8 cellular contexts compared by ENCODE assay signal in the genomic region with DNA sequence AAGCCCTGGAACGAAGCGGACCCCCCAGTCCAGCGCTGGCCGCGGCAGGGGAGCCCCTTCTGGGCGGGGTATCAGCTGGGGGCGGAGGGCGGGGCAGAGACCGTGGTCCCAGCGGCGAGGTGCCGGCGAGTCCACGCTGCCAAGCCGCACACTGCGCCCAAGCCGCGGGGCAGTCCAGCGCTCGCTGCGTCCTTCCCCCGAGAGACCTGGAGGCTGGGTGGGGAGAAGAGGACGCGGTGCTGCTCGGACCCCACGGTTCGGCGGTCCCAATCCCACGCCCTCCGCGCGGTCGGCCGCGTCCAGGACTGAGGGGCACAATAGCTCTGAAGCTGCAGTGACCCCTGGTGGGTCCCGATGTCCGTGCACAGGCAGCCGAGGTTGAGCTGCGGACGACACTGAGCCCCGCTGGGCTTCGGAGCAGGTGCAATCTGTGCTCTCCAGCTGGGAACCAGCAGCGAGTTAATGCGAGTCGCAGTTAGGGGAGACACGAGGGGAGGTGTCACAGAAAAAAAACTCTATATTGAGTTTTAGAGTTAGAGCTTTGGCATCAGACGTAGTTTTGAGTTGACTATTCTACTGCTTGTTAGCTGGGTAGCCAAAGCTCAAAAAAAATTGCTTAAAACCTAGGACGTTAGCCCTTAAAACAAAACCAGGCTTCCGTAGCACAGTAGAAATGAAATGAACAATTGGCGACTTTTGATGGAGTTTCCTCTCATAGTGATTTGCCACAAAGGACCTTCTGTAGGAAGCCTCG. TPM values are rescaled to one million over a fixed set of nuclear protein-coding genes. Genes with fewer than 3 reads are reported as not detected.
A peak's percentile ranks its signal among the peaks of the same experiment; 100 is the strongest.
DNase-seq lines count a peak whose midpoint lies in the region; ATAC-seq and TF ChIP-seq lines count a peak whose summit lies in the region.

No MANE protein-coding gene starts in this region.

- H3K9me3 ChIP-seq in MG63: no peaks in the 10 kb centered on the region
- H3K9me3 ChIP-seq in SU-DHL-6 (ENCODE audit: insufficient read depth, low read length): no peaks in the 10 kb centered on the region
- no peaks in the 10 kb centered on the region for H3K9me3 ChIP-seq in left lung

- H3K9me2 ChIP-seq in SU-DHL-6 (replicated peaks; ENCODE audit: insufficient read depth, low read length): no peaks in the 10 kb centered on the region

- ATAC-seq in left lung: peak; percentile 94

- no peaks in the 10 kb centered on the region for H3F3A ChIP-seq in SU-DHL-6 (ENCODE audit: insufficient read depth)

- H2AFZ ChIP-seq in SU-DHL-6 (ENCODE audit: low read depth, low read length, severe bottlenecking): peak overlapping the region; percentile 46

- H4K20me1 ChIP-seq in SU-DHL-6 (ENCODE audit: low read depth, low read length): no peaks in the 10 kb centered on the region

- no peaks in the 10 kb centered on the region for H3K79me2 ChIP-seq in SU-DHL-6 (ENCODE audit: insufficient read depth, low read length)

- peaks cover 0 to 14% of the 10 kb centered on the region in 2 donors for H3K4me1 ChIP-seq in left lung

- H3K4me3 ChIP-seq in HFF-Myc (replicated peaks; ENCODE audit: low read depth, low read length) (peak overlapping the region; percentile 40), MG63 (peak overlapping the region; percentile 70), SU-DHL-6 (ENCODE audit: insufficient read depth, low read length, poor library complexity, severe bottlenecking) (peak overlapping the region; percentile 33), left lung (peak overlapping the region; percentile 72 to 75)

- no peak overlapping the region for H3K9ac ChIP-seq in SU-DHL-6 (ENCODE audit: low read length)

- H3K4me2 ChIP-seq in SU-DHL-6 (ENCODE audit: low read depth, low read length, poor library complexity, severe bottlenecking): peak overlapping the region; percentile 33

- H3K36me3 ChIP-seq in MG63 (no peaks in the 10 kb centered on the region), SU-DHL-6 (ENCODE audit: low read length) (no peaks in the 10 kb centered on the region), left lung (no peaks in the 10 kb centered on the region)

- peaks cover 40% of the 10 kb centered on the region for H3K27me3 ChIP-seq in MG63
- no peaks in the 10 kb centered on the region for H3K27me3 ChIP-seq in SU-DHL-6 (ENCODE audit: low read length)
- H3K27me3 ChIP-seq in left lung: peaks cover 0 to 68% of the 10 kb centered on the region in 2 donors

- intact Hi-C loops in left lung (cut with DNase I): loop anchor here in 1 of 2 donors (10.0 kb wide), 1 partner anchor 215 kb away; no protein-coding TSS in a partner anchor

- DNase-seq in activated naive CD4-positive, alpha-beta T cell treated with Interleukin-2 at 50 U/mL for 16 hours: peak; percentile 25
- DNase-seq in activated naive CD4-positive, alpha-beta T cell (lab: John Stamatoyannopoulos, UW): no peak
- peak; percentile 10 for DNase-seq in HFF-Myc (ENCODE audit: extremely low read depth, low read depth)
- DNase-seq in MG63: peak; percentile 78
- peak; percentile 89 for DNase-seq in ecto neural progenitor cell (ENCODE audit: low spot score)
- peak; percentile 83 to 91 for DNase-seq in left lung
- peak; percentile 29 to 34 for DNase-seq in stimulated activated CD4-positive, alpha-beta T cell treated with anti-CD3 and anti-CD28 coated beads, Interleukin-4, amount 100 ng/mL, for 48 hours (ENCODE audit: low read depth in 2 of 2)

- H3K27ac ChIP-seq in SU-DHL-6 (ENCODE audit: low read depth, low read length): no peak overlapping the region
- H3K27ac ChIP-seq in left lung: peak overlapping the region; percentile 82 to 87

- TF ChIP-seq CTCF in HFF-Myc (IDR thresholded peaks at IDR 0.05; ENCODE audit: low read depth, low read length, missing control alignments) (peak; percentile 74), SU-DHL-6 (IDR thresholded peaks at IDR 0.05; ENCODE audit: insufficient read depth, low read length, poor library complexity, severe bottlenecking) (peak; percentile 32), left lung (IDR thresholded peaks at IDR 0.05) (peak; percentile 71 to 78)

RNA-seq across cellular contexts. Expression of gene EPB41L4A, which starts 1.2 kb away (rescaled TPM):
- total RNA-seq in MG63 (2014; rRNA removed; shearing (Covaris generic); ENCODE audit: low replicate concordance): 0.53 and 3.7 TPM in 2 replicates
- total RNA-seq in left lung: 10 to 100 TPM; 21.3 to 31.3 TPM

Comparison
In these comparisons a context has a peak if more than half of its experiments do, and no peak if none do; other contexts are left out.
1. DNase-seq: peak in activated naive CD4-positive, alpha-beta T cell treated with Interleukin-2 at 50 U/mL for 16 hours (single experiment), HFF-Myc (single experiment), MG63 (single experiment), ecto neural progenitor cell (single experiment), left lung (2 of 2) and stimulated activated CD4-positive, alpha-beta T cell treated with anti-CD3 and anti-CD28 coated beads, Interleukin-4, amount 100 ng/mL, for 48 hours (2 of 2); none in activated naive CD4-positive, alpha-beta T cell (0 of 4).
2. Peak in every context shown above with its lines, with median percentiles within 50 percentile points of each other: H3K4me3 ChIP-seq and CTCF ChIP-seq.